22 cellular contexts compared by ENCODE assay signal in the genomic region with DNA sequence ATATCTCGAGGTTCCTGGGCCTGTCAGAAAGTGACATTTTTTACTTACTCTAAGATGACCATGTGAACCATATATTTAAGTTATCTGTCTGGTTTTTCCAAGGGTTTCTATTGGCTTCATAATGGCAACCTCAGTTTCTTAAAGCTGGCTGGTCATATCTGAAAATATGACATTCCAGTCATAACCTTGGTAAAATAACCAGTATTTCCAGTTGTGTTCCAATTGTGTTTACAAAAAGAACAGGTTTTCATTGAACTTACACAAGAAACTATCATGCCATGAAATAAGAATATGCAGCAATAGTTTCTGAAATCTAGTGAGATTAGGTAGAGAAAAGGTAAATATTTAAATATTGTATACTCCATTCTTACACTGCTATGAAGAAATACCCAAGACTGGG.
"Had no signal": no experiment of that assay in that cellular context is flagged by ENCODE, and none has a peak within 500 bp of the region (broad histone marks: within the 10 kb centered on the region; RNA-seq: fewer than 3 reads in every experiment).

No MANE protein-coding gene starts in this region.

- FAIRE-seq: HepG2 had no signal

- H3K27me3 ChIP-seq: Peyer's patch, SJCRH30 had no signal

- H3K36me3 ChIP-seq: Peyer's patch, SJCRH30 had no signal

- ATAC-seq: HepG2, Right ventricle myocardium inferior, SK-N-SH treated with all-trans-retinoic acid at 6 μM for 48 hours had no signal

- H3K27ac ChIP-seq: Peyer's patch, SJCRH30 had no signal

- H3K4me3 ChIP-seq: Peyer's patch, SJCRH30 had no signal

- H3K9me3 ChIP-seq: Peyer's patch had no signal

- H3K4me1 ChIP-seq: Peyer's patch had no signal

- DNase-seq: IMR-90, Karpas-422, KG1, MM.1S, NCI-H1092 treated with DMSO at 0.1 percent for 48 hours, NCI-H1436, NCI-H187, NCI-H2029, NCI-H2081 treated with DMSO at 0.1 percent for 48 hours, NCI-H2171, NCI-H226, NCI-H446, NCI-H510A, NCI-H524 treated with DMSO at 0.1 percent for 48 hours, NCI-H69, NCI-H774, Peyer's patch, SHP77 treated with DMSO at 0.1 percent for 48 hours, SJCRH30 had no signal
